In the genomic region with DNA sequence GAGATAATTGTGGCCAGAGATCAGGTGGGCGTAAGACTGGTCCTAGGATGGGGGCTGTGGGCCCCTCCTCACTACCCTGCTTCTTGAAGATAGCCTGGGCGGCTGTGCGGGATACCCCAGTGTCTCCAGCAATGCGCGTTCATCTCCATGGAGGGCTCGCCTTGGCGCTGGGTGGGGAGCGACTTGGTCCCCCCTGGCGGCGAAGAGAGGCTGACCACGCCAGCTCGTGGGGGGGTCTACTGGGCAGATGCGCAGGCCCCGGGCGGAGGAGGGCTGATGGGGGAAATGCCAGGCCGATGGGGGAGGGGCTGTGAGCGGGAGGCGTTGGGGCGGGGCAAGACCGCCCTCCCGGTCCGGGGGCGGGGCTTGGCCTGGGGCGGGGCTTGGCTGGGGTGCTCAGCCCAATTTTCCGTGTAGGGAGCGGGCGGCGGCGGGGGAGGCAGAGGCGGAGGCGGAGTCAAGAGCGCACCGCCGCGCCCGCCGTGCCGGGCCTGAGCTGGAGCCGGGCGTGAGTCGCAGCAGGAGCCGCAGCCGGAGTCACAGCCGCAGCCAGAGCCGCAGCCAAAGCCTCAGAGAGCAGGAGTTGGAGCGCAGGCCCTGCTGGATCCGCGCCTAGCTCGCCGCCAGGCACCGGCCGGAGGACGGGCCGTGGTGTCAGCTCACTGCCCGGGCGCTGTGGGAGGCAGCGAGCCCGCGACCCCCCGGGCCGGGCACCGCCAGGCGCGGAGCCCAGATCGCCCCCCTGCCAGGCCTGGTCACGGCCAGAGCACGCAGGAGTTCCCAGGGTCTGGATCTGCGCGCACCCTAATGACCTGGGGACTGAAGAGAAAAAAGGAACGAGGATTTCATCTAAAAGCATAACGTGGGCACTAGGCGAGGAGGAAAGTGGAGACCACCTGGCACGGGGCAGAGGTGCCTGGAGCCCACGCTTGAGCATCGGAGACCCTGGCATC, we compare ENCODE assay signal across 8 cellular contexts. TPM values are rescaled to one million over a fixed set of nuclear protein-coding genes. Genes with fewer than 3 reads are reported as not detected.
DNase-seq lines count a peak whose midpoint lies in the region; ATAC-seq and TF ChIP-seq lines count a peak whose summit lies in the region.

A gene with protein sequence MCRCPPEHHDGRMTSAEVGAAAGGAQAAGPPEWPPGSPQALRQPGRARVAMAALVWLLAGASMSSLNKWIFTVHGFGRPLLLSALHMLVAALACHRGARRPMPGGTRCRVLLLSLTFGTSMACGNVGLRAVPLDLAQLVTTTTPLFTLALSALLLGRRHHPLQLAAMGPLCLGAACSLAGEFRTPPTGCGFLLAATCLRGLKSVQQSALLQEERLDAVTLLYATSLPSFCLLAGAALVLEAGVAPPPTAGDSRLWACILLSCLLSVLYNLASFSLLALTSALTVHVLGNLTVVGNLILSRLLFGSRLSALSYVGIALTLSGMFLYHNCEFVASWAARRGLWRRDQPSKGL (plus strand): TSS at position 509 of the 953 bp plus-strand sequence. CDS start 670 bp downstream, outside the sequence.

- no peaks in the 10 kb centered on the region for H3K27me3 Mint-ChIP-seq in CD8-positive, alpha-beta T cell (ENCODE audit: low read depth)
- H3K27me3 Mint-ChIP-seq in endodermal cell (ENCODE audit: insufficient read depth) (peaks cover 6% of the 10 kb centered on the region), mesothelial cell of epicardium (ENCODE audit: low read depth) (no peaks in the 10 kb centered on the region)

- POLR2A ChIA-PET in CD8-positive, alpha-beta T cell (lab: Charles Lee), result interaction anchor here (0.6 to 2.4 kb wide), 8 partner anchors 32 to 643 kb away, joined by 3 to 12 read pairs (median 3); partner anchors contain the start of genes DUSP18, MORC2 and TUG1

- peak within 1 kb of the TSS; percentile 84 for H3K4me3 Mint-ChIP-seq in CD8-positive, alpha-beta T cell
- H3K4me3 Mint-ChIP-seq in endodermal cell (peak within 1 kb of the TSS; percentile 60), mesothelial cell of epicardium (peak within 1 kb of the TSS; percentile 74)

- H3K4me1 Mint-ChIP-seq in CD8-positive, alpha-beta T cell (ENCODE audit: low read depth), result peaks cover 23% of the 10 kb centered on the region
- peaks cover 10% of the 10 kb centered on the region for H3K4me1 Mint-ChIP-seq in endodermal cell
- H3K4me1 Mint-ChIP-seq in mesothelial cell of epicardium, result peaks cover 8% of the 10 kb centered on the region

- H3K4me1 ChIP-seq in CD8-positive, alpha-beta T cell (ENCODE audit: insufficient read depth, low read length), result peaks cover 31% of the 10 kb centered on the region
- no peaks in the 10 kb centered on the region for H3K4me1 ChIP-seq in endodermal cell (ENCODE audit: control insufficient read depth, insufficient read depth, low read length)

- no peak for TF ChIP-seq CTCF in CD8-positive, alpha-beta T cell (IDR thresholded peaks at IDR 0.05)
- peak; percentile 52 for TF ChIP-seq CTCF in endodermal cell (conservative IDR thresholded peaks at IDR 0.05)
- TF ChIP-seq CTCF in mesothelial cell of epicardium (IDR thresholded peaks at IDR 0.05; ENCODE audit: unreplicated experiment), result no peak

- H3K36me3 ChIP-seq in CD8-positive, alpha-beta T cell (ENCODE audit: insufficient read depth, low read length), result no peaks in the 10 kb centered on the region
- H3K36me3 ChIP-seq in endodermal cell (ENCODE audit: control insufficient read depth, insufficient read depth, low read length), result no peaks in the 10 kb centered on the region

- H3K27ac ChIP-seq in CD8-positive, alpha-beta T cell (ENCODE audit: low read depth, low read length), result peak within 1 kb of the TSS; percentile 55
- H3K27ac ChIP-seq in endodermal cell (ENCODE audit: low read depth, low read length), result peak within 1 kb of the TSS; percentile 15

- H3K36me3 Mint-ChIP-seq in CD8-positive, alpha-beta T cell, result no peaks in the 10 kb centered on the region
- H3K36me3 Mint-ChIP-seq in endodermal cell (ENCODE audit: low read depth), result peaks cover 20% of the 10 kb centered on the region
- H3K36me3 Mint-ChIP-seq in mesothelial cell of epicardium, result peaks cover 2% of the 10 kb centered on the region

- no peaks in the 10 kb centered on the region for H3K27me3 ChIP-seq in CD8-positive, alpha-beta T cell (ENCODE audit: insufficient read depth, low read length)
- no peaks in the 10 kb centered on the region for H3K27me3 ChIP-seq in endodermal cell (ENCODE audit: control insufficient read depth, insufficient read depth, low read length, poor library complexity, severe bottlenecking)

- peak within 1 kb of the TSS; percentile 87 for H3K4me3 ChIP-seq in CD8-positive, alpha-beta T cell (ENCODE audit: low read depth, low read length)
- H3K4me3 ChIP-seq in endodermal cell (ENCODE audit: low read length), result peak within 1 kb of the TSS; percentile 76

- no peaks in the 10 kb centered on the region for H3K9me3 Mint-ChIP-seq in CD8-positive, alpha-beta T cell
- peaks cover 32% of the 10 kb centered on the region for H3K9me3 Mint-ChIP-seq in endodermal cell
- no peaks in the 10 kb centered on the region for H3K9me3 Mint-ChIP-seq in mesothelial cell of epicardium

- H3K9me3 ChIP-seq in CD8-positive, alpha-beta T cell (ENCODE audit: low read length), result no peaks in the 10 kb centered on the region
- H3K9me3 ChIP-seq in endodermal cell (ENCODE audit: control insufficient read depth, low read length), result no peaks in the 10 kb centered on the region

- 7 to 24% methylated on average over 12 to 75 of the region's 75 CpGs for WGBS in endodermal cell (ENCODE audit: insufficient coverage in 1 of 2, insufficient read length in 1 of 2), 2 experiments

- no peak within 1 kb of the TSS for H3K9ac ChIP-seq in endodermal cell (ENCODE audit: extremely low read depth, low read length, poor library complexity, severe bottlenecking)

- intact Hi-C loops in CD8-positive, alpha-beta T cell (cut with DNase I, micrococcal nuclease), result loop anchor here (1.0 to 2.0 kb wide), 11 partner anchors 14 to 1033 kb away; partner anchors contain the start of genes DUSP18 (in 2 of the 2), SMTN (in 2 of the 2), LIMK2 (in 1 of the 2) and MORC2 (in 1 of the 2)

- ATAC-seq in CD8-positive, alpha-beta T cell, result peak; percentile 90
- ATAC-seq in GM19455 (IDR thresholded peaks at IDR 0.05; ENCODE audit: unreplicated experiment), result peak; percentile 61

- DNase-seq in CD8-positive, alpha-beta T cell, result peak; percentile 87 to 98 (median 95)
- DNase-seq in HPDE6-E6E7 (ENCODE audit: extremely low spot score), result peak; percentile 81
- DNase-seq in NK-92 treated with Interleukin-12 subunit alpha and Interleukin-12 subunit beta, amount 100 ng/mL, for 24 hours (lab: John Stamatoyannopoulos, UW), result peak; percentile 91
- peak; percentile 85 for DNase-seq in activated CD8-positive, alpha-beta memory T cell treated with anti-CD3 and anti-CD28 coated beads, Interleukin-2, amount 50 U/mL, for 1 hour (ENCODE audit: extremely low read depth)
- peak; percentile 97 for DNase-seq in endodermal cell
- DNase-seq in mesothelial cell of epicardium (ENCODE audit: low spot score in 2 of 2, unreplicated experiment in 2 of 2), result peak; percentile 85 to 93
- peak; percentile 89 to 93 for DNase-seq in stimulated activated CD8-positive, alpha-beta memory T cell treated with anti-CD3 and anti-CD28 coated beads, Interleukin-15, amount 100 ng/mL, for 4 hours (ENCODE audit: low read depth in 2 of 2)

- peak within 1 kb of the TSS; percentile 91 for H3K27ac Mint-ChIP-seq in CD8-positive, alpha-beta T cell
- H3K27ac Mint-ChIP-seq in endodermal cell (peak within 1 kb of the TSS; percentile 70), mesothelial cell of epicardium (peak within 1 kb of the TSS; percentile 89)

- CTCF ChIA-PET in CD8-positive, alpha-beta T cell (lab: Charles Lee), result interaction anchor here (0.6 to 6.3 kb wide), 36 partner anchors 8 to 1116 kb away, joined by 3 to 72 read pairs (median 6); partner anchors contain the start of genes DUSP18, PES1 and TCN2

RNA-seq across cellular contexts. Expression of the gene that starts here (rescaled TPM):
- total RNA-seq in CD8-positive, alpha-beta T cell, result 1 to 10 TPM; 3.7 to 4.2 TPM
- total RNA-seq in endodermal cell (1 to 10 TPM; 2.3 to 3.9 TPM), mesothelial cell of epicardium (4.1 to 4.3 TPM (median 4.1 TPM) in 3 replicates)
- polyA plus RNA-seq in endodermal cell (2013, experiment 1 of 2), result 2.4 TPM
- polyA plus RNA-seq in endodermal cell (2013, experiment 2 of 2), result 2.1 TPM

Comparison
In these comparisons a context has a peak if more than half of its experiments do, and no peak if none do; other contexts are left out.
1. Peak in every context shown above with its lines: DNase-seq, ATAC-seq, H3K4me3 ChIP-seq and H3K27ac ChIP-seq.